In genomic region chr5:170164921-170165320, GRCh38 we compare ENCODE assay signal across 21 cellular contexts. TPM values are rescaled to one million over a fixed set of nuclear protein-coding genes. Genes with fewer than 3 reads are reported as not detected.
A peak's percentile ranks its signal among the peaks of the same experiment; 100 is the strongest.
DNase-seq lines count a peak whose midpoint lies in the region; TF ChIP-seq lines count a peak whose summit lies in the region.
"Had no signal": no experiment of that assay in that cellular context is flagged by ENCODE, and none has a peak within 500 bp of the region (broad histone marks: within the 10 kb centered on the region; RNA-seq: fewer than 3 reads in every experiment).

No MANE protein-coding gene starts in this region.

- no peaks in the 10 kb centered on the region for H3K27me3 ChIP-seq in neural progenitor cell
- H3K27me3 ChIP-seq in mammary epithelial cell (ENCODE audit: insufficient read depth, low read length), result no peaks in the 10 kb centered on the region
- H3K27me3 ChIP-seq: BLaER1 had no signal

- H3K27ac Mint-ChIP-seq in neural progenitor cell, result peak overlapping the region; percentile 25
- no peak overlapping the region for H3K27ac Mint-ChIP-seq in MCF 10A (ENCODE audit: low read depth, unreplicated experiment)
- H3K27ac Mint-ChIP-seq: CD4-positive, CD25-positive, alpha-beta regulatory T cell; CD8-positive, alpha-beta T cell had no signal

- H2AFZ ChIP-seq in neural progenitor cell (replicated peaks), result no peak overlapping the region
- no peak overlapping the region for H2AFZ ChIP-seq in mammary epithelial cell (ENCODE audit: low read depth, low read length)
- H2AFZ ChIP-seq: GM23248 had no signal

- H4K20me1 ChIP-seq in neural progenitor cell (ENCODE audit: low read depth), result no peaks in the 10 kb centered on the region
- H4K20me1 ChIP-seq in mammary epithelial cell (ENCODE audit: insufficient read depth, low read length), result no peaks in the 10 kb centered on the region
- H4K20me1 ChIP-seq: BLaER1 had no signal

- H3K4me1 Mint-ChIP-seq in neural progenitor cell (peaks cover 8% of the 10 kb centered on the region), MCF 10A (ENCODE audit: insufficient read depth, unreplicated experiment) (no peaks in the 10 kb centered on the region)

- H3K36me3 ChIP-seq in HEK293 (ENCODE audit: control insufficient read depth in 2 of 2, insufficient read depth in 1 of 2, low read length in 2 of 2), result no peaks in the 10 kb centered on the region
- no peaks in the 10 kb centered on the region for H3K36me3 ChIP-seq in neural progenitor cell
- H3K36me3 ChIP-seq in mammary epithelial cell (ENCODE audit: insufficient read depth, low read length), result no peaks in the 10 kb centered on the region
- H3K36me3 ChIP-seq: BLaER1 had no signal

- no peaks in the 10 kb centered on the region for H3K27me3 Mint-ChIP-seq in neural progenitor cell (ENCODE audit: insufficient read depth, low read depth)
- H3K27me3 Mint-ChIP-seq in MCF 10A (ENCODE audit: insufficient read depth, unreplicated experiment), result no peaks in the 10 kb centered on the region
- H3K27me3 Mint-ChIP-seq: CD4-positive, CD25-positive, alpha-beta regulatory T cell had no signal

- no peaks in the 10 kb centered on the region for H3K9me3 Mint-ChIP-seq in neural progenitor cell
- H3K9me3 Mint-ChIP-seq in MCF 10A (ENCODE audit: unreplicated experiment), result no peaks in the 10 kb centered on the region
- H3K9me3 Mint-ChIP-seq: CD4-positive, CD25-positive, alpha-beta regulatory T cell; CD8-positive, alpha-beta T cell had no signal

- in situ Hi-C loops in mammary epithelial cell (cut with MboI; ENCODE audit: low sequenced_read_pairs in 2 of 2), result no loop called here

- POLR2A ChIA-PET in HEK293 (lab: Yijun Ruan, JAX), result no interaction called here
- POLR2A ChIA-PET in MCF 10A (lab: Yijun Ruan, JAX), result no interaction called here

- CTCF ChIA-PET in HEK293 (lab: Yijun Ruan, JAX), result interaction anchor here (0.6 kb wide), 1 partner anchor 272 kb away, joined by 3 read pairs; no protein-coding TSS in a partner anchor
- CTCF ChIA-PET in MCF 10A (lab: Yijun Ruan, JAX), result interaction anchor here (0.5 to 10.2 kb wide), 4 partner anchors 15 to 65 kb away, joined by 3 to 97 read pairs (median 4); no protein-coding TSS in a partner anchor
- CTCF ChIA-PET in mammary epithelial cell (lab: Charles Lee; ENCODE audit: low non-redundant PET), result no interaction called here

- DNase-seq in ELF-1 (ENCODE audit: low read depth, low spot score) (peak; percentile 80), iPS-NIHi7 (ENCODE audit: extremely low spot score) (peak; percentile 33), neural progenitor cell (ENCODE audit: low spot score) (no peak), MCF 10A (ENCODE audit: unreplicated experiment) (no peak), mammary epithelial cell (no peak)
- DNase-seq: Caco-2; CD4-positive, CD25-positive, alpha-beta regulatory T cell; CD8-positive, alpha-beta T cell; DMS153; DND-41; GDM1; GM23248; H7; HCEC 1CT had no signal

- no peak overlapping the region for H3K4me3 Mint-ChIP-seq in neural progenitor cell
- H3K4me3 Mint-ChIP-seq in MCF 10A (ENCODE audit: unreplicated experiment), result no peak overlapping the region
- H3K4me3 Mint-ChIP-seq: CD4-positive, CD25-positive, alpha-beta regulatory T cell; CD8-positive, alpha-beta T cell had no signal

- WGBS in mammary epithelial cell (ENCODE audit: low coverage, missing lambda C conversion rate), result 66% methylated on average over 6 of the region's 6 CpGs

- H3K4me1 ChIP-seq in HEK293 (ENCODE audit: control insufficient read depth, insufficient read depth, low read length), result no peaks in the 10 kb centered on the region
- H3K4me1 ChIP-seq in neural progenitor cell, result peaks cover 4% of the 10 kb centered on the region
- no peaks in the 10 kb centered on the region for H3K4me1 ChIP-seq in mammary epithelial cell (ENCODE audit: insufficient read depth, low read length)

- intact Hi-C loops in MCF 10A (cut with micrococcal nuclease) (no loop called here), mammary epithelial cell (cut with micrococcal nuclease) (no loop called here)

- TF ChIP-seq CTCF in HEK293 (tag by site-specific recombination; IDR thresholded peaks at IDR 0.05), result no peak
- no peak for TF ChIP-seq CTCF in neural progenitor cell (IDR thresholded peaks at IDR 0.05)
- TF ChIP-seq CTCF in MCF 10A (IDR thresholded peaks at IDR 0.05; ENCODE audit: unreplicated experiment), result no peak
- TF ChIP-seq CTCF in mammary epithelial cell (conservative IDR thresholded peaks at IDR 0.05 in 1 of 2, IDR thresholded peaks at IDR 0.05 in 1 of 2; ENCODE audit: extremely low read depth in 1 of 2, insufficient read depth in 1 of 2, low read depth in 1 of 2, low read length in 2 of 2), result no peak

- dilution Hi-C loops in mammary epithelial cell (cut with HindIII; ENCODE audit: low sequenced_read_pairs), result no loop called here

- H3K79me2 ChIP-seq in neural progenitor cell (ENCODE audit: low read depth), result no peaks in the 10 kb centered on the region
- H3K79me2 ChIP-seq in mammary epithelial cell (ENCODE audit: insufficient read depth, low read length), result no peaks in the 10 kb centered on the region

- H3K9ac ChIP-seq in neural progenitor cell, result no peak overlapping the region
- no peak overlapping the region for H3K9ac ChIP-seq in mammary epithelial cell (ENCODE audit: insufficient read depth, low read length)
- H3K9ac ChIP-seq: BLaER1, GM23248 had no signal

- H3K4me3 ChIP-seq in HEK293 (ENCODE audit: low read depth, low read length) (no peak overlapping the region), neural progenitor cell (no peak overlapping the region), mammary epithelial cell (replicated peaks in 1 of 3; ENCODE audit: insufficient read depth in 1 of 3, low read depth in 2 of 3, low read length in 3 of 3) (no peak overlapping the region)
- H3K4me3 ChIP-seq: BLaER1, GM12878, GM23248 had no signal

- H3K36me3 Mint-ChIP-seq in neural progenitor cell (no peaks in the 10 kb centered on the region), MCF 10A (ENCODE audit: insufficient read depth, unreplicated experiment) (no peaks in the 10 kb centered on the region)
- H3K36me3 Mint-ChIP-seq: CD4-positive, CD25-positive, alpha-beta regulatory T cell; CD8-positive, alpha-beta T cell had no signal

- no peak overlapping the region for H3K4me2 ChIP-seq in neural progenitor cell
- H3K4me2 ChIP-seq in mammary epithelial cell (ENCODE audit: insufficient read depth, low read depth, low read length), result no peak overlapping the region
- H3K4me2 ChIP-seq: BLaER1 had no signal

- H3F3A ChIP-seq in neural progenitor cell (ENCODE audit: low read depth), result no peaks in the 10 kb centered on the region

- H3K27ac ChIP-seq in HEK293 (ENCODE audit: extremely low read depth, low read depth, low read length), result no peak overlapping the region
- no peak overlapping the region for H3K27ac ChIP-seq in neural progenitor cell
- H3K27ac ChIP-seq in mammary epithelial cell (ENCODE audit: insufficient read depth, low read depth, low read length), result no peak overlapping the region
- H3K27ac ChIP-seq: BLaER1, C4-2B, GM23248 had no signal

- no peaks in the 10 kb centered on the region for H3K9me3 ChIP-seq in HEK293 (ENCODE audit: control insufficient read depth, insufficient read depth, low read depth, low read length)
- H3K9me3 ChIP-seq in neural progenitor cell (ENCODE audit: low read depth), result no peaks in the 10 kb centered on the region
- H3K9me3 ChIP-seq in mammary epithelial cell (replicated peaks; ENCODE audit: insufficient read depth, low read length), result no peaks in the 10 kb centered on the region
- H3K9me3 ChIP-seq: BLaER1, Caco-2 had no signal

- BruUV-seq in MCF 10A (replicated peaks; lab: Mats Ljungman, UMichigan) (no TSS peak), mammary epithelial cell (replicated peaks; lab: Mats Ljungman, UMichigan) (no TSS peak)

TF ChIP-seq in HEK293, 187 proteins besides CTCF, POLR2A, EP300 and RAD21:
- TF ChIP-seq KLF7 (tag by site-specific recombination; IDR thresholded peaks at IDR 0.05; ENCODE audit: borderline replicate concordance) (no peak), GLIS1 (tag by site-specific recombination; IDR thresholded peaks at IDR 0.05) (peak; percentile 39; the same call in 1 of the 2 replicates), ZNF416 (tag by site-specific recombination; IDR thresholded peaks at IDR 0.05) (no peak), FEZF1 (tag by site-specific recombination; IDR thresholded peaks at IDR 0.05) (no peak)

RNA-seq across cellular contexts. Expression of gene FOXI1, which starts 59.2 kb away (rescaled TPM):
- 0.09 TPM in 1 of 2 replicates, not detected in the other for total RNA-seq in neural progenitor cell (ENCODE audit: low replicate concordance)
- total RNA-seq in MCF 10A (2022), result not detected in 2 replicates
- not detected for total RNA-seq in mammary epithelial cell
- polyA plus RNA-seq in mammary epithelial cell, result not detected
- not detected for polyA minus RNA-seq in mammary epithelial cell
- total RNA-seq: A172; A673; CD4-positive, CD25-positive, alpha-beta regulatory T cell; CD8-positive, alpha-beta T cell; GM12878; GM23248; H1 had no signal
- polyA plus RNA-seq: CD4-positive, CD25-positive, alpha-beta regulatory T cell; GM12878; GM23248; H1 had no signal

Comparison
In these comparisons a context has a peak if more than half of its experiments do, and no peak if none do; other contexts are left out.
1. DNase-seq: peak in ELF-1 (single experiment) and iPS-NIHi7 (single experiment); none in neural progenitor cell (single experiment), MCF 10A (single experiment) and mammary epithelial cell (single experiment).